1 cellular context compared by ENCODE assay signal in the genomic region with DNA sequence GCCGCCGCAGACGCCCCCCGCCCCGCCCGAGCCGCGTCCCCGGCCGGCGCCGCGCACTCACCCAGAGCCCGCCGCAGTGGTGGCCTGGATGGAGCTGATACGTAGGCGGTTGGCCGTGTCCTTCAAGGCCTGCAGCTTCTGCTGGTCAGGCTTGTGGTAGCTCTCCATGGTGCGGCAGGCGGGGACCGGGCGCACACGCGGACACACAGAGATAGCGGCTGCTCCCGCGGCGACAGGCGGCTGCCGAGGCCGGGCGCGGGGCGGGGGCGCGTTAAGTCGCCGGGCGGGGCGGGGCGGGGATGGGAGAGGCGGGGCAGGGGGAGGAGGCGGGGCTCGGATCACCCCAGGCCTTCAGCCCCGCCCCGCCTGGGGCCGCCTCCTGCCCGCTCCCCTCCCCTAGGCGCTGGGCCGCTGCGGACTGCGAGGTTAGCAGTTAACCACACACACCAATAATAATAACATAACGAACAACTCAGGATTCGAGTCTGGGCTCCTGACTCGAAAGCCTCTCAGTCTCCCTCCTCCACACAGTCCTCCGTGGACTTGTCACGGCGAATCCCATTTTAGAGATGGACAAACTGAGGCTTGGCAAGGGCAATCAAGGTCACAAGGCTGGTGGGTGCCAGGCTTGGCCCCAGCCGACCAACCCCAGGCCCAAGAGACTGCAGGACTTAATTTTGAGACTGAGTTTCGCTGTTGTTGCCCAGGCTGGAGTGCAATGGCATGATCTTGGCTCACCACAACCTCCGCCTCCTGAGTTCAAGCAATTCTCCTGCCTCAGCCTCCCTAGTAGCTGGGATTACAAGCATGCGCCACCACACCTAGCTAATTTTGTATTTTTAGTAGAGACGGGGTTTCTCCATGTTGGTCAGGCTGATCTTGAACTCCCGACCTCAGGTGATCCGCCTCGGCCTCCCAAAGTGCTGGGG.
TF ChIP-seq lines count a peak whose summit lies in the region.

A gene with protein sequence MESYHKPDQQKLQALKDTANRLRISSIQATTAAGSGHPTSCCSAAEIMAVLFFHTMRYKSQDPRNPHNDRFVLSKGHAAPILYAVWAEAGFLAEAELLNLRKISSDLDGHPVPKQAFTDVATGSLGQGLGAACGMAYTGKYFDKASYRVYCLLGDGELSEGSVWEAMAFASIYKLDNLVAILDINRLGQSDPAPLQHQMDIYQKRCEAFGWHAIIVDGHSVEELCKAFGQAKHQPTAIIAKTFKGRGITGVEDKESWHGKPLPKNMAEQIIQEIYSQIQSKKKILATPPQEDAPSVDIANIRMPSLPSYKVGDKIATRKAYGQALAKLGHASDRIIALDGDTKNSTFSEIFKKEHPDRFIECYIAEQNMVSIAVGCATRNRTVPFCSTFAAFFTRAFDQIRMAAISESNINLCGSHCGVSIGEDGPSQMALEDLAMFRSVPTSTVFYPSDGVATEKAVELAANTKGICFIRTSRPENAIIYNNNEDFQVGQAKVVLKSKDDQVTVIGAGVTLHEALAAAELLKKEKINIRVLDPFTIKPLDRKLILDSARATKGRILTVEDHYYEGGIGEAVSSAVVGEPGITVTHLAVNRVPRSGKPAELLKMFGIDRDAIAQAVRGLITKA (minus strand): TSS at position 248 of the 929 bp plus-strand sequence. CDS start 80 bp downstream, at position 168.

TF ChIP-seq in HEK293, 187 proteins besides CTCF, POLR2A, EP300 and RAD21 (continued from another document and continues in another):
- TF ChIP-seq, protein P1, sequence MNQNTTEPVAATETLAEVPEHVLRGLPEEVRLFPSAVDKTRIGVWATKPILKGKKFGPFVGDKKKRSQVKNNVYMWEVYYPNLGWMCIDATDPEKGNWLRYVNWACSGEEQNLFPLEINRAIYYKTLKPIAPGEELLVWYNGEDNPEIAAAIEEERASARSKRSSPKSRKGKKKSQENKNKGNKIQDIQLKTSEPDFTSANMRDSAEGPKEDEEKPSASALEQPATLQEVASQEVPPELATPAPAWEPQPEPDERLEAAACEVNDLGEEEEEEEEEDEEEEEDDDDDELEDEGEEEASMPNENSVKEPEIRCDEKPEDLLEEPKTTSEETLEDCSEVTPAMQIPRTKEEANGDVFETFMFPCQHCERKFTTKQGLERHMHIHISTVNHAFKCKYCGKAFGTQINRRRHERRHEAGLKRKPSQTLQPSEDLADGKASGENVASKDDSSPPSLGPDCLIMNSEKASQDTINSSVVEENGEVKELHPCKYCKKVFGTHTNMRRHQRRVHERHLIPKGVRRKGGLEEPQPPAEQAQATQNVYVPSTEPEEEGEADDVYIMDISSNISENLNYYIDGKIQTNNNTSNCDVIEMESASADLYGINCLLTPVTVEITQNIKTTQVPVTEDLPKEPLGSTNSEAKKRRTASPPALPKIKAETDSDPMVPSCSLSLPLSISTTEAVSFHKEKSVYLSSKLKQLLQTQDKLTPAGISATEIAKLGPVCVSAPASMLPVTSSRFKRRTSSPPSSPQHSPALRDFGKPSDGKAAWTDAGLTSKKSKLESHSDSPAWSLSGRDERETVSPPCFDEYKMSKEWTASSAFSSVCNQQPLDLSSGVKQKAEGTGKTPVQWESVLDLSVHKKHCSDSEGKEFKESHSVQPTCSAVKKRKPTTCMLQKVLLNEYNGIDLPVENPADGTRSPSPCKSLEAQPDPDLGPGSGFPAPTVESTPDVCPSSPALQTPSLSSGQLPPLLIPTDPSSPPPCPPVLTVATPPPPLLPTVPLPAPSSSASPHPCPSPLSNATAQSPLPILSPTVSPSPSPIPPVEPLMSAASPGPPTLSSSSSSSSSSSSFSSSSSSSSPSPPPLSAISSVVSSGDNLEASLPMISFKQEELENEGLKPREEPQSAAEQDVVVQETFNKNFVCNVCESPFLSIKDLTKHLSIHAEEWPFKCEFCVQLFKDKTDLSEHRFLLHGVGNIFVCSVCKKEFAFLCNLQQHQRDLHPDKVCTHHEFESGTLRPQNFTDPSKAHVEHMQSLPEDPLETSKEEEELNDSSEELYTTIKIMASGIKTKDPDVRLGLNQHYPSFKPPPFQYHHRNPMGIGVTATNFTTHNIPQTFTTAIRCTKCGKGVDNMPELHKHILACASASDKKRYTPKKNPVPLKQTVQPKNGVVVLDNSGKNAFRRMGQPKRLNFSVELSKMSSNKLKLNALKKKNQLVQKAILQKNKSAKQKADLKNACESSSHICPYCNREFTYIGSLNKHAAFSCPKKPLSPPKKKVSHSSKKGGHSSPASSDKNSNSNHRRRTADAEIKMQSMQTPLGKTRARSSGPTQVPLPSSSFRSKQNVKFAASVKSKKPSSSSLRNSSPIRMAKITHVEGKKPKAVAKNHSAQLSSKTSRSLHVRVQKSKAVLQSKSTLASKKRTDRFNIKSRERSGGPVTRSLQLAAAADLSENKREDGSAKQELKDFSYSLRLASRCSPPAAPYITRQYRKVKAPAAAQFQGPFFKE (tag by site-specific recombination; IDR thresholded peaks at IDR 0.05; ENCODE audit: borderline replicate concordance): no peak
- TF ChIP-seq, protein P2, sequence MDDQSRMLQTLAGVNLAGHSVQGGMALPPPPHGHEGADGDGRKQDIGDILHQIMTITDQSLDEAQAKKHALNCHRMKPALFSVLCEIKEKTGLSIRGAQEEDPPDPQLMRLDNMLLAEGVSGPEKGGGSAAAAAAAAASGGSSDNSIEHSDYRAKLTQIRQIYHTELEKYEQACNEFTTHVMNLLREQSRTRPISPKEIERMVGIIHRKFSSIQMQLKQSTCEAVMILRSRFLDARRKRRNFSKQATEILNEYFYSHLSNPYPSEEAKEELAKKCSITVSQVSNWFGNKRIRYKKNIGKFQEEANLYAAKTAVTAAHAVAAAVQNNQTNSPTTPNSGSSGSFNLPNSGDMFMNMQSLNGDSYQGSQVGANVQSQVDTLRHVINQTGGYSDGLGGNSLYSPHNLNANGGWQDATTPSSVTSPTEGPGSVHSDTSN (CRISPR knock-in tag; IDR thresholded peaks at IDR 0.05): no peak
- TF ChIP-seq ZNF521 (tag by site-specific recombination; IDR thresholded peaks at IDR 0.05) (no peak), ZNF311 (tag by site-specific recombination; IDR thresholded peaks at IDR 0.05; ENCODE audit: borderline replicate concordance) (no peak), SP2 (tag by site-specific recombination; IDR thresholded peaks at IDR 0.05) (peak; percentile 23; the same call in 1 of the 2 replicates), ZNF223 (tag by site-specific recombination; IDR thresholded peaks at IDR 0.05) (no peak), ZNF324 (tag by site-specific recombination; IDR thresholded peaks at IDR 0.05) (no peak), ZBTB17 (tag by site-specific recombination; IDR thresholded peaks at IDR 0.05) (no peak), ZFP41 (tag by site-specific recombination; IDR thresholded peaks at IDR 0.05; ENCODE audit: borderline replicate concordance) (no peak), ZNF529 (tag by site-specific recombination; IDR thresholded peaks at IDR 0.05; ENCODE audit: insufficient replicate concordance) (no peak), ZNF501 (tag by site-specific recombination; IDR thresholded peaks at IDR 0.05) (no peak), REPIN1 (tag by site-specific recombination; IDR thresholded peaks at IDR 0.05; ENCODE audit: low read depth) (no peak), ZNF274 (IDR thresholded peaks at IDR 0.05; ENCODE audit: low read length) (no peak), ZNF274 (tag by site-specific recombination; IDR thresholded peaks at IDR 0.05; ENCODE audit: borderline replicate concordance) (no peak), ZNF394 (tag by site-specific recombination; IDR thresholded peaks at IDR 0.05; ENCODE audit: borderline replicate concordance) (no peak)
- TF ChIP-seq, protein P3, sequence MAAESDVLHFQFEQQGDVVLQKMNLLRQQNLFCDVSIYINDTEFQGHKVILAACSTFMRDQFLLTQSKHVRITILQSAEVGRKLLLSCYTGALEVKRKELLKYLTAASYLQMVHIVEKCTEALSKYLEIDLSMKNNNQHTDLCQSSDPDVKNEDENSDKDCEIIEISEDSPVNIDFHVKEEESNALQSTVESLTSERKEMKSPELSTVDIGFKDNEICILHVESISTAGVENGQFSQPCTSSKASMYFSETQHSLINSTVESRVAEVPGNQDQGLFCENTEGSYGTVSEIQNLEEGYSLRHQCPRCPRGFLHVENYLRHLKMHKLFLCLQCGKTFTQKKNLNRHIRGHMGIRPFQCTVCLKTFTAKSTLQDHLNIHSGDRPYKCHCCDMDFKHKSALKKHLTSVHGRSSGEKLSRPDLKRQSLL (tag by site-specific recombination; IDR thresholded peaks at IDR 0.05): no peak
- TF ChIP-seq, protein P4, sequence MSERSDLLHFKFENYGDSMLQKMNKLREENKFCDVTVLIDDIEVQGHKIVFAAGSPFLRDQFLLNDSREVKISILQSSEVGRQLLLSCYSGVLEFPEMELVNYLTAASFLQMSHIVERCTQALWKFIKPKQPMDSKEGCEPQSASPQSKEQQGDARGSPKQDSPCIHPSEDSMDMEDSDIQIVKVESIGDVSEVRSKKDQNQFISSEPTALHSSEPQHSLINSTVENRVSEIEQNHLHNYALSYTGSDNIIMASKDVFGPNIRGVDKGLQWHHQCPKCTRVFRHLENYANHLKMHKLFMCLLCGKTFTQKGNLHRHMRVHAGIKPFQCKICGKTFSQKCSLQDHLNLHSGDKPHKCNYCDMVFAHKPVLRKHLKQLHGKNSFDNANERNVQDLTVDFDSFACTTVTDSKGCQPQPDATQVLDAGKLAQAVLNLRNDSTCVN (tag by site-specific recombination; optimal IDR thresholded peaks at IDR 0.05): peak; percentile 81
- TF ChIP-seq, protein P5, sequence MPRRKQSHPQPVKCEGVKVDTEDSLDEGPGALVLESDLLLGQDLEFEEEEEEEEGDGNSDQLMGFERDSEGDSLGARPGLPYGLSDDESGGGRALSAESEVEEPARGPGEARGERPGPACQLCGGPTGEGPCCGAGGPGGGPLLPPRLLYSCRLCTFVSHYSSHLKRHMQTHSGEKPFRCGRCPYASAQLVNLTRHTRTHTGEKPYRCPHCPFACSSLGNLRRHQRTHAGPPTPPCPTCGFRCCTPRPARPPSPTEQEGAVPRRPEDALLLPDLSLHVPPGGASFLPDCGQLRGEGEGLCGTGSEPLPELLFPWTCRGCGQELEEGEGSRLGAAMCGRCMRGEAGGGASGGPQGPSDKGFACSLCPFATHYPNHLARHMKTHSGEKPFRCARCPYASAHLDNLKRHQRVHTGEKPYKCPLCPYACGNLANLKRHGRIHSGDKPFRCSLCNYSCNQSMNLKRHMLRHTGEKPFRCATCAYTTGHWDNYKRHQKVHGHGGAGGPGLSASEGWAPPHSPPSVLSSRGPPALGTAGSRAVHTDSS (tag by site-specific recombination; IDR thresholded peaks at IDR 0.05): no peak
- TF ChIP-seq, protein P6, sequence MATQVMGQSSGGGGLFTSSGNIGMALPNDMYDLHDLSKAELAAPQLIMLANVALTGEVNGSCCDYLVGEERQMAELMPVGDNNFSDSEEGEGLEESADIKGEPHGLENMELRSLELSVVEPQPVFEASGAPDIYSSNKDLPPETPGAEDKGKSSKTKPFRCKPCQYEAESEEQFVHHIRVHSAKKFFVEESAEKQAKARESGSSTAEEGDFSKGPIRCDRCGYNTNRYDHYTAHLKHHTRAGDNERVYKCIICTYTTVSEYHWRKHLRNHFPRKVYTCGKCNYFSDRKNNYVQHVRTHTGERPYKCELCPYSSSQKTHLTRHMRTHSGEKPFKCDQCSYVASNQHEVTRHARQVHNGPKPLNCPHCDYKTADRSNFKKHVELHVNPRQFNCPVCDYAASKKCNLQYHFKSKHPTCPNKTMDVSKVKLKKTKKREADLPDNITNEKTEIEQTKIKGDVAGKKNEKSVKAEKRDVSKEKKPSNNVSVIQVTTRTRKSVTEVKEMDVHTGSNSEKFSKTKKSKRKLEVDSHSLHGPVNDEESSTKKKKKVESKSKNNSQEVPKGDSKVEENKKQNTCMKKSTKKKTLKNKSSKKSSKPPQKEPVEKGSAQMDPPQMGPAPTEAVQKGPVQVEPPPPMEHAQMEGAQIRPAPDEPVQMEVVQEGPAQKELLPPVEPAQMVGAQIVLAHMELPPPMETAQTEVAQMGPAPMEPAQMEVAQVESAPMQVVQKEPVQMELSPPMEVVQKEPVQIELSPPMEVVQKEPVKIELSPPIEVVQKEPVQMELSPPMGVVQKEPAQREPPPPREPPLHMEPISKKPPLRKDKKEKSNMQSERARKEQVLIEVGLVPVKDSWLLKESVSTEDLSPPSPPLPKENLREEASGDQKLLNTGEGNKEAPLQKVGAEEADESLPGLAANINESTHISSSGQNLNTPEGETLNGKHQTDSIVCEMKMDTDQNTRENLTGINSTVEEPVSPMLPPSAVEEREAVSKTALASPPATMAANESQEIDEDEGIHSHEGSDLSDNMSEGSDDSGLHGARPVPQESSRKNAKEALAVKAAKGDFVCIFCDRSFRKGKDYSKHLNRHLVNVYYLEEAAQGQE (tag by site-specific recombination; IDR thresholded peaks at IDR 0.05): peak; percentile 90
- TF ChIP-seq, protein P7, sequence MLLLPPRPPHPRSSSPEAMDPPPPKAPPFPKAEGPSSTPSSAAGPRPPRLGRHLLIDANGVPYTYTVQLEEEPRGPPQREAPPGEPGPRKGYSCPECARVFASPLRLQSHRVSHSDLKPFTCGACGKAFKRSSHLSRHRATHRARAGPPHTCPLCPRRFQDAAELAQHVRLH (tag by site-specific recombination; IDR thresholded peaks at IDR 0.05): peak; percentile 34; the same call in 1 of the 2 replicates
- TF ChIP-seq, protein P8, sequence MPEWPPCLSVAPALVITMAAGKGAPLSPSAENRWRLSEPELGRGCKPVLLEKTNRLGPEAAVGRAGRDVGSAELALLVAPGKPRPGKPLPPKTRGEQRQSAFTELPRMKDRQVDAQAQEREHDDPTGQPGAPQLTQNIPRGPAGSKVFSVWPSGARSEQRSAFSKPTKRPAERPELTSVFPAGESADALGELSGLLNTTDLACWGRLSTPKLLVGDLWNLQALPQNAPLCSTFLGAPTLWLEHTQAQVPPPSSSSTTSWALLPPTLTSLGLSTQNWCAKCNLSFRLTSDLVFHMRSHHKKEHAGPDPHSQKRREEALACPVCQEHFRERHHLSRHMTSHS (tag by site-specific recombination; IDR thresholded peaks at IDR 0.05): no peak
- TF ChIP-seq, protein P9, sequence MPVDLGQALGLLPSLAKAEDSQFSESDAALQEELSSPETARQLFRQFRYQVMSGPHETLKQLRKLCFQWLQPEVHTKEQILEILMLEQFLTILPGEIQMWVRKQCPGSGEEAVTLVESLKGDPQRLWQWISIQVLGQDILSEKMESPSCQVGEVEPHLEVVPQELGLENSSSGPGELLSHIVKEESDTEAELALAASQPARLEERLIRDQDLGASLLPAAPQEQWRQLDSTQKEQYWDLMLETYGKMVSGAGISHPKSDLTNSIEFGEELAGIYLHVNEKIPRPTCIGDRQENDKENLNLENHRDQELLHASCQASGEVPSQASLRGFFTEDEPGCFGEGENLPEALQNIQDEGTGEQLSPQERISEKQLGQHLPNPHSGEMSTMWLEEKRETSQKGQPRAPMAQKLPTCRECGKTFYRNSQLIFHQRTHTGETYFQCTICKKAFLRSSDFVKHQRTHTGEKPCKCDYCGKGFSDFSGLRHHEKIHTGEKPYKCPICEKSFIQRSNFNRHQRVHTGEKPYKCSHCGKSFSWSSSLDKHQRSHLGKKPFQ (tag by site-specific recombination; IDR thresholded peaks at IDR 0.05): no peak
